1 cellular context compared by ENCODE assay signal in the genomic region with DNA sequence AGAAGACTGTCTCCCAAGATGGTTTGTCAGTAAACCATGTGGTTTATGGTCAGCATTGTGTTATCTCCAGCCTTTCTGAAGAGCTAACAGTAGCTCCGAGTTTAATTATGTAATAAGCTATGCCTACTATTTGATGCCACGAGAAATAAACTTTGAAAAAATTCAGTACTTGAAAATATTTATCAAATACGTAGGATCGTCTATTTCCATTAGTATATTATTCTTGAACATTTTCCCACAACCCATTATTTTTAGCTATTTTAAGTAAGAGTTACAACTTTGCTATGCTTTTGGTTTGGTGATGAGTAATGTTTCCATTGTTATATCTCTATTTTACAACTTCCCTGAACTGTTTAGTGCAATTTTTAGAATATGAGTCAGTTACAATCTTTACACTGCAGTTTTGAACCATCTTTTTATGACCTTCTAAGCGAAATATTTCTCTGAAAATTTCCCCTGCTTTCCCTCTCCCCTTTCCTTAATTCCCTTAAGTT.
TF ChIP-seq lines count a peak whose summit lies in the region.

No MANE protein-coding gene starts in this region.

TF ChIP-seq in HepG2, 621 proteins besides CTCF, POLR2A, EP300 and RAD21 (continued from another document):
- TF ChIP-seq, protein P1, sequence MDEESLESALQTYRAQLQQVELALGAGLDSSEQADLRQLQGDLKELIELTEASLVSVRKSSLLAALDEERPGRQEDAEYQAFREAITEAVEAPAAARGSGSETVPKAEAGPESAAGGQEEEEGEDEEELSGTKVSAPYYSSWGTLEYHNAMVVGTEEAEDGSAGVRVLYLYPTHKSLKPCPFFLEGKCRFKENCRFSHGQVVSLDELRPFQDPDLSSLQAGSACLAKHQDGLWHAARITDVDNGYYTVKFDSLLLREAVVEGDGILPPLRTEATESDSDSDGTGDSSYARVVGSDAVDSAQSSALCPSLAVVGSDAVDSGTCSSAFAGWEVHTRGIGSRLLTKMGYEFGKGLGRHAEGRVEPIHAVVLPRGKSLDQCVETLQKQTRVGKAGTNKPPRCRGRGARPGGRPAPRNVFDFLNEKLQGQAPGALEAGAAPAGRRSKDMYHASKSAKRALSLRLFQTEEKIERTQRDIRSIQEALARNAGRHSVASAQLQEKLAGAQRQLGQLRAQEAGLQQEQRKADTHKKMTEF (CRISPR knock-in tag; IDR thresholded peaks at IDR 0.05): no peak
- TF ChIP-seq ZNF713 (CRISPR knock-in tag; IDR thresholded peaks at IDR 0.05) (no peak), SOX5 (CRISPR knock-in tag; IDR thresholded peaks at IDR 0.05; ENCODE audit: borderline replicate concordance) (no peak), ZNF563 (CRISPR knock-in tag; IDR thresholded peaks at IDR 0.05) (no peak)
- TF ChIP-seq, protein P2, sequence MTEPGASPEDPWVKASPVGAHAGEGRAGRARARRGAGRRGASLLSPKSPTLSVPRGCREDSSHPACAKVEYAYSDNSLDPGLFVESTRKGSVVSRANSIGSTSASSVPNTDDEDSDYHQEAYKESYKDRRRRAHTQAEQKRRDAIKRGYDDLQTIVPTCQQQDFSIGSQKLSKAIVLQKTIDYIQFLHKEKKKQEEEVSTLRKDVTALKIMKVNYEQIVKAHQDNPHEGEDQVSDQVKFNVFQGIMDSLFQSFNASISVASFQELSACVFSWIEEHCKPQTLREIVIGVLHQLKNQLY (CRISPR knock-in tag; IDR thresholded peaks at IDR 0.05): no peak
